8 cellular contexts compared by ENCODE assay signal in the genomic region with DNA sequence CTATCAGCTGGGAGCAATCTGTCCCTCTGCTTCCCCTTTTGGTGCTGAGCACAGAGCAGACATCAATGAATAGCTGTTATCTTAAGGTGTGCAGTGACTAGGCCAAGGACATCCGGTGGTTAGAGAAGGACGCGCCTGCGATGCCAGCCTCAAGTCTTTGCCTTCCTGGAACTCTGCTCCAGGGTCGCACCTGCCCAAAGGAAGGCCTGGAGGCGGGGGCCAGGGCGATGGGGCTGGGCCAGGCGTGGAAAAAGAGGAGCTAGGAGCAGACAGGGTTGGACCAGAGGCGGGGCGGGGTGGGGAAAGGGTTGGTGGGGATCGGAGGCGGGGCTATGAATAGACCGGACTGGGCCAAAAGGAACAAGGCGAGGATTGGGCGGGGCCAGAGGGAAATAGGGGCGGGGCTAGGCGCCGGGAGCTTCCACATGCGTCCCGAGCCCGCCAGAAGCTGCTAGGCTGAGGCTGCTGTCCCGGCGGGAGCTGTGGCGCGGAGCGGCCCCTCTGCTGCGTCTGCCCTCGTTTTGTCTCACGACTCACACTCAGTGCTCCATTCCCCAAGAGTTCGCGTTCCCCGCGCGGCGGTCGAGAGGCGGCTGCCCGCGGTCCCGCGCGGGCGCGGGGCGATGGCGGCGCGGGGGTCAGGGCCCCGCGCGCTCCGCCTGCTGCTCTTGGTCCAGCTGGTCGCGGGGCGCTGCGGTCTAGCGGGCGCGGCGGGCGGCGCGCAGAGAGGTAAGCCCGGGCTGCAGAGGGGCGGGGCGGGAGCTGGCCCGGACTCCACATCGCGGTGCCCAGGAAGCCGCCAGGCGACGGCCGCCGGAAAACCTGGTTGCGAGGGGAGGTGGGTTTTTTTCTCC. TPM values are rescaled to one million over a fixed set of nuclear protein-coding genes. Genes with fewer than 3 reads are reported as not detected.
DNase-seq lines count a peak whose midpoint lies in the region; ATAC-seq, FAIRE-seq and TF ChIP-seq lines count a peak whose summit lies in the region.

CHRNA5 (plus strand) TSS at position 424 of the 854 bp plus-strand sequence; CDS start at position 624, 200 bp downstream.

- H3K4me3 ChIP-seq in GM12878: peak within 1 kb of the TSS; percentile 83
- peak within 1 kb of the TSS; percentile 97 for H3K4me3 ChIP-seq in iPS-15b (ENCODE audit: low read depth, low read length)

- ATAC-seq in HG02885 (IDR thresholded peaks at IDR 0.05; ENCODE audit: poor library complexity, unreplicated experiment) (peak; percentile 85), GM12878 (peak; percentile 94), HG02870 (IDR thresholded peaks at IDR 0.05; ENCODE audit: unreplicated experiment) (no peak)

- no peaks in the 10 kb centered on the region for H4K20me1 ChIP-seq in GM12878 (ENCODE audit: control insufficient read depth, insufficient read depth)

- H3K4me1 ChIP-seq in GM12878 (ENCODE audit: control insufficient read depth, insufficient read depth, low read length) (peaks cover 5% of the 10 kb centered on the region), iPS-15b (ENCODE audit: control insufficient read depth, insufficient read depth, low read length) (peaks cover 6% of the 10 kb centered on the region)

- peak within 1 kb of the TSS; percentile 93 for H2AFZ ChIP-seq in GM12878 (ENCODE audit: control insufficient read depth, low read depth, low read length)

- H3K27me3 ChIP-seq in GM12878 (replicated peaks in 1 of 2; ENCODE audit: control insufficient read depth in 2 of 2, insufficient read depth in 2 of 2, low read length in 1 of 2) (no peaks in the 10 kb centered on the region), iPS-15b (ENCODE audit: control insufficient read depth, insufficient read depth, low read length) (peaks cover 3% of the 10 kb centered on the region)

- in situ Hi-C loops in GM12878 (cut with MboI): no loop called here

- H3K9ac ChIP-seq in GM12878 (ENCODE audit: control insufficient read depth, insufficient read depth, low read length): peak within 1 kb of the TSS; percentile 80
- H3K9ac ChIP-seq in iPS-15b (ENCODE audit: low read depth, low read length): peak within 1 kb of the TSS; percentile 87

- SMC1A ChIA-PET in GM12878 (lab: Charles Lee; ENCODE audit: uncharacterized antibody, unreplicated experiment): interaction anchor here (0.5 to 5.6 kb wide), 8 partner anchors 9 to 115 kb away, joined by 3 to 47 read pairs (median 3); partner anchors contain the start of gene PSMA4

- RAD21 ChIA-PET in GM12878 (lab: Charles Lee; ENCODE audit: unreplicated experiment): interaction anchor here (0.5 to 2.3 kb wide), 9 partner anchors 10 to 1402 kb away, joined by 3 to 18 read pairs (median 3); partner anchors contain the start of gene PSMA4

- BruUV-seq in GM12878 (replicated peaks; lab: Mats Ljungman, UMichigan): no TSS peak

- WGBS in GM12878 (ENCODE audit: insufficient coverage, insufficient replicate concordance, low lambda C conversion rate, missing lambda C conversion rate): under 1% methylated on average over 66 of the region's 75 CpGs

- H3K79me2 ChIP-seq in GM12878 (ENCODE audit: control insufficient read depth, insufficient read depth, low read length): peaks cover 11% of the 10 kb centered on the region

- TF ChIP-seq EP300 in GM12878 (IDR thresholded peaks at IDR 0.05; ENCODE audit: borderline replicate concordance in 1 of 2, control insufficient read depth in 1 of 2, low read depth in 2 of 2, low read length in 2 of 2): no peak

- no peak for TF ChIP-seq RAD21 in GM12878 (IDR thresholded peaks at IDR 0.05; ENCODE audit: insufficient read depth, low read depth, low read length)

- no peak for TF ChIP-seq CTCF in GM12878 (IDR thresholded peaks at IDR 0.05 in 2 of 3, conservative IDR thresholded peaks at IDR 0.05 in 1 of 3; ENCODE audit: control insufficient read depth in 2 of 3, extremely low read depth in 1 of 3, insufficient read depth in 1 of 3, low read depth in 3 of 3, low read length in 3 of 3)

- H3K9me3 ChIP-seq in GM12878 (replicated peaks; ENCODE audit: control insufficient read depth, insufficient read depth, low read length) (no peaks in the 10 kb centered on the region), iPS-15b (ENCODE audit: control insufficient read depth, insufficient read depth, low read length) (no peaks in the 10 kb centered on the region)

- peak; percentile 69 for FAIRE-seq in GM12891 (lab: Jason Lieb, UNC)
- FAIRE-seq in GM12878 (lab: Jason Lieb, UNC): no peak

- no peaks in the 10 kb centered on the region for H3K36me3 ChIP-seq in GM12878 (ENCODE audit: control insufficient read depth in 2 of 2, insufficient read depth in 2 of 2, low read length in 1 of 2)
- H3K36me3 ChIP-seq in iPS-15b (ENCODE audit: control insufficient read depth, insufficient read depth, low read length): peaks cover 4% of the 10 kb centered on the region

- POLR2A ChIA-PET in GM12878 (lab: Charles Lee): interaction anchor here (0.6 to 2.5 kb wide), 7 partner anchors 9 to 73 kb away, joined by 3 to 23 read pairs (median 4); partner anchors contain the start of gene PSMA4

- intact Hi-C loops in GM12878 (cut with micrococcal nuclease; ENCODE audit: unreplicated experiment): loop anchor here (1.0 kb wide), 1 partner anchor 25 kb away; the partner anchor contains the start of gene PSMA4

- CTCF ChIA-PET in GM12878 (lab: Yijun Ruan, JAX): interaction anchor here (1.1 to 2.2 kb wide), 4 partner anchors 21 to 144 kb away, joined by 3 to 9 read pairs (median 3); partner anchors contain the start of gene PSMA4

- peak within 1 kb of the TSS; percentile 100 for H3K4me2 ChIP-seq in GM12878 (ENCODE audit: control insufficient read depth, insufficient read depth)

- TF ChIP-seq POLR2A in GM12891 (IDR thresholded peaks at IDR 0.05; ENCODE audit: low read depth, low read length) (no peak), GM12878 (IDR thresholded peaks at IDR 0.05; ENCODE audit: low read depth, low read length) (peak; percentile 80)

- DNase-seq in GM12891 (ENCODE audit: insufficient read length, low spot score): peak; percentile 46
- DNase-seq in NCI-H187 treated with DMSO at 0.1 percent for 48 hours (lab: John Stamatoyannopoulos, UW): peak; percentile 79
- peak; percentile 62 for DNase-seq in T-helper 9 cell
- peak; percentile 63 for DNase-seq in GM12878 (ENCODE audit: low read depth, low spot score)
- peak; percentile 66 to 95 for DNase-seq in stimulated activated CD4-positive, alpha-beta T cell treated with anti-CD3 and anti-CD28 coated beads, Interleukin-12 subunit alpha, Interleukin-12 subunit beta, amount 100 ng/mL, for 24 hours (ENCODE audit: low read depth in 2 of 2)

- H3K27ac ChIP-seq in GM12878 (ENCODE audit: control insufficient read depth, insufficient read depth): peak within 1 kb of the TSS; percentile 62

TF ChIP-seq in GM12891, 5 proteins besides CTCF, POLR2A, EP300 and RAD21:
- TF ChIP-seq POU2F2 (IDR thresholded peaks at IDR 0.05; ENCODE audit: low read depth, low read length) (no peak), POLR2AphosphoS5 (IDR thresholded peaks at IDR 0.05; ENCODE audit: low read depth, low read length) (no peak), SPI1 (IDR thresholded peaks at IDR 0.05; ENCODE audit: low read depth, low read length) (no peak), TAF1 (IDR thresholded peaks at IDR 0.05; ENCODE audit: low read depth, low read length) (no peak)

TF ChIP-seq in GM12878, 131 proteins besides CTCF, POLR2A, EP300 and RAD21 (continues in another document):
- TF ChIP-seq NFIC (IDR thresholded peaks at IDR 0.05; ENCODE audit: low read depth, low read length) (no peak), NKRF (conservative IDR thresholded peaks at IDR 0.05) (peak; percentile 85), ZZZ3 (IDR thresholded peaks at IDR 0.05; ENCODE audit: control insufficient read depth, insufficient read length, low read depth) (no peak), PAX8 (IDR thresholded peaks at IDR 0.05) (no peak), TBL1XR1 (IDR thresholded peaks at IDR 0.05; ENCODE audit: low read depth, low read length) (no peak), MYC (IDR thresholded peaks at IDR 0.05; ENCODE audit: insufficient read depth, insufficient read length, insufficient replicate concordance, low read length, severe bottlenecking) (no peak)

RNA-seq across cellular contexts. Expression of gene CHRNA5, which starts in this region (rescaled TPM):
- 1.5 TPM for polyA plus RNA-seq in GM12891 (2012; ENCODE audit: low read depth, missing spikeins)
- 12.1 and 12.5 TPM in 2 replicates for total RNA-seq in GM12878 (2013; cell fraction: nucleolus; rRNA removed)
- total RNA-seq in GM12878 (2014; rRNA removed): 9.6 and 14.7 TPM in 2 replicates
- total RNA-seq in GM12878 (2014; rRNA removed; fragmentation: Illumina TruSeq; extraction: Trizol): 14.7 and 16.4 TPM in 2 replicates
- total RNA-seq in GM12878 (2021): 14.3 and 14.8 TPM in 2 replicates
- polyA plus RNA-seq in GM12878 (2011; ENCODE audit: low read depth): 4.6 TPM
- polyA plus RNA-seq in GM12878 (2011; rRNA removed): 16.4 and 25.1 TPM in 2 replicates
- polyA plus RNA-seq in GM12878 (2011; cell fraction: cytosol; rRNA removed): 5.1 and 5.4 TPM in 2 replicates
- 2.7 and 4.5 TPM in 2 replicates for polyA plus RNA-seq in GM12878 (2011; cell fraction: nucleus; rRNA removed)
- 6.5 TPM in 2 replicates for polyA plus RNA-seq in GM12878 (2012)
- polyA plus RNA-seq in GM12878 (2014; fragmentation: Illumina TruSeq; extraction: Trizol): 15.1 and 20.1 TPM in 2 replicates
- polyA plus RNA-seq in GM12878 (2014; fragmentation: Nextera tagmentation; extraction: Ambion mirVana): 1 to 10 TPM; 2.6 to 6.1 TPM
- 8.4 and 10.6 TPM in 2 replicates for polyA plus RNA-seq in GM12878 (2014; rRNA removed)
- 10 to 100 TPM in 1 of 2 experiments, under 1 TPM in 1; 0.74 to 21.4 TPM for polyA plus RNA-seq in GM12878 (2016; fragmentation: Nextera tagmentation; extraction: Ambion mirVana)
- polyA minus RNA-seq in GM12878 (2011; rRNA and poly(A)+ RNA removed): 4.4 and 11.6 TPM in 2 replicates
- polyA minus RNA-seq in GM12878 (2011; cell fraction: cytosol; rRNA and poly(A)+ RNA removed): 0.94 and 4.8 TPM in 2 replicates
- 1.3 and 2.4 TPM in 2 replicates for polyA minus RNA-seq in GM12878 (2011; cell fraction: nucleus; rRNA and poly(A)+ RNA removed)
